In the genomic region with DNA sequence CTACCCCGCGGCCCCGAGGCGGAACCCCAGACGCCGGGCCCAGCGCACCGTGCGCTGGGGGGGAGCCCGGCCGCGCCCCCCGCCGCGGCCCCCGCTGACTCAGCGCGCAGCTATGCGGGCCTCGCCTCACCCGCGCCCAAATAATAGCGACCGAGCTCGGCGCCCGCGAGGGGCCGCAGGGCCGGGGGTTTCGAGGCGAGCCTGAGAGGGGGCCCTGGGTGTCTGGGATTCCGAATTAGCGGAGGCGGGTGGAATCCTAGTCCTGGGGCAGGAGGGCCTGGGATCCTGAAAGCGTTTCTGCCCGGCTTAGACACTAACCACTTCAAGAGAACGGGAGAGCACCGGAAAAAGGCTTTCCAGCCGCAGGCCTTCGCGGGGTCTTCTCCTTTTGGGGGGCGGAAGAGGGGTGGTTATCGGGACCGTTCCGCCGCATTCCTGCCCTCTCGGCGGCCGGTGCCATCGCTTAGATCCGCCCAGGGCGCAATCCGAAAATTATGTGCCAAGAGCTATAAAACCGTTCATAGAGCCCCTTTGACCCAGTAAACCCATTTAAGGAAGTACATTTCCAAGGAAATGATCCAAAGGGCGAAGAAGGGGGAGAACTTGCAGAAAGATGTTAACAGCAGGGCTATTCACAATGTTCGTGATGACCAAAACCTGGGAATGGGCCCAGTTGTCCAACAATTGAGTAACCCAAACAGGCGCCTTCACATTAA, we compare ENCODE assay signal across 1 cellular context.
TF ChIP-seq lines count a peak whose summit lies in the region.

No MANE protein-coding gene starts in this region.

TF ChIP-seq in HepG2, 621 proteins besides CTCF, POLR2A, EP300 and RAD21 (continued from another document and continues in another):
- TF ChIP-seq, protein P1, sequence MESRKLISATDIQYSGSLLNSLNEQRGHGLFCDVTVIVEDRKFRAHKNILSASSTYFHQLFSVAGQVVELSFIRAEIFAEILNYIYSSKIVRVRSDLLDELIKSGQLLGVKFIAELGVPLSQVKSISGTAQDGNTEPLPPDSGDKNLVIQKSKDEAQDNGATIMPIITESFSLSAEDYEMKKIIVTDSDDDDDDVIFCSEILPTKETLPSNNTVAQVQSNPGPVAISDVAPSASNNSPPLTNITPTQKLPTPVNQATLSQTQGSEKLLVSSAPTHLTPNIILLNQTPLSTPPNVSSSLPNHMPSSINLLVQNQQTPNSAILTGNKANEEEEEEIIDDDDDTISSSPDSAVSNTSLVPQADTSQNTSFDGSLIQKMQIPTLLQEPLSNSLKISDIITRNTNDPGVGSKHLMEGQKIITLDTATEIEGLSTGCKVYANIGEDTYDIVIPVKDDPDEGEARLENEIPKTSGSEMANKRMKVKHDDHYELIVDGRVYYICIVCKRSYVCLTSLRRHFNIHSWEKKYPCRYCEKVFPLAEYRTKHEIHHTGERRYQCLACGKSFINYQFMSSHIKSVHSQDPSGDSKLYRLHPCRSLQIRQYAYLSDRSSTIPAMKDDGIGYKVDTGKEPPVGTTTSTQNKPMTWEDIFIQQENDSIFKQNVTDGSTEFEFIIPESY (CRISPR knock-in tag; IDR thresholded peaks at IDR 0.05): no peak
- TF ChIP-seq TBX3 (IDR thresholded peaks at IDR 0.05; ENCODE audit: borderline replicate concordance) (no peak), ZNF557 (CRISPR knock-in tag; IDR thresholded peaks at IDR 0.05) (no peak), CBFB (CRISPR knock-in tag; IDR thresholded peaks at IDR 0.05) (no peak; the same call in 1 of the 2 replicates), FOSL2 (CRISPR knock-in tag; IDR thresholded peaks at IDR 0.05) (peak; percentile 94), NFKB2 (CRISPR knock-in tag; IDR thresholded peaks at IDR 0.05; ENCODE audit: borderline replicate concordance) (no peak; the same call in 1 of the 2 replicates), MXI1 (IDR thresholded peaks at IDR 0.05; ENCODE audit: borderline replicate concordance, low read depth, low read length) (0 out of 3 replicates have a peak, but pooled peaks have one; percentile 21), DMAP1 (CRISPR knock-in tag; IDR thresholded peaks at IDR 0.05) (no peak; the same call in 1 of the 2 replicates), ZNF337 (CRISPR knock-in tag; IDR thresholded peaks at IDR 0.05; ENCODE audit: borderline replicate concordance, low read depth) (no peak), SIX4 (CRISPR knock-in tag; IDR thresholded peaks at IDR 0.05) (no peak), MED13 (CRISPR knock-in tag; IDR thresholded peaks at IDR 0.05) (peak; percentile 48; the same call in 1 of the 2 replicates), ZNF790 (CRISPR knock-in tag; IDR thresholded peaks at IDR 0.05; ENCODE audit: borderline replicate concordance) (no peak; the same call in 1 of the 2 replicates), SNAI1 (CRISPR knock-in tag; IDR thresholded peaks at IDR 0.05; ENCODE audit: borderline replicate concordance) (no peak), ZNF44 (CRISPR knock-in tag; IDR thresholded peaks at IDR 0.05) (no peak), ZNF251 (CRISPR knock-in tag; IDR thresholded peaks at IDR 0.05) (peak; percentile 66; the same call in 1 of the 2 replicates), ZNF724P (CRISPR knock-in tag; IDR thresholded peaks at IDR 0.05; ENCODE audit: borderline replicate concordance) (peak; percentile 86; the same call in 1 of the 2 replicates), ZNF878 (CRISPR knock-in tag; IDR thresholded peaks at IDR 0.05) (no peak), ZNF614 (CRISPR knock-in tag; IDR thresholded peaks at IDR 0.05; ENCODE audit: borderline replicate concordance) (no peak), MZF1 (CRISPR knock-in tag; IDR thresholded peaks at IDR 0.05; ENCODE audit: borderline replicate concordance) (no peak), BHLHE40 (IDR thresholded peaks at IDR 0.05; ENCODE audit: low read length) (no peak), ZNF263 (CRISPR knock-in tag; IDR thresholded peaks at IDR 0.05) (0 out of 2 replicates have a peak, but pooled peaks have one; percentile 3), SRF (IDR thresholded peaks at IDR 0.05; ENCODE audit: low read depth, low read length) (peak; percentile 81), FOXK1 (CRISPR knock-in tag; IDR thresholded peaks at IDR 0.05; ENCODE audit: borderline replicate concordance, low read depth) (no peak), MIER3 (CRISPR knock-in tag; IDR thresholded peaks at IDR 0.05; ENCODE audit: borderline replicate concordance) (no peak), GATAD1 (CRISPR knock-in tag; IDR thresholded peaks at IDR 0.05) (no peak; the same call in 1 of the 2 replicates), ZNF136 (CRISPR knock-in tag; IDR thresholded peaks at IDR 0.05; ENCODE audit: low read depth) (peak; percentile 84; the same call in 1 of the 2 replicates), STAT5B (CRISPR knock-in tag; IDR thresholded peaks at IDR 0.05) (no peak), ZNF230 (CRISPR knock-in tag; IDR thresholded peaks at IDR 0.05) (peak; percentile 51; the same call in 1 of the 2 replicates), TCF12 (IDR thresholded peaks at IDR 0.05) (no peak), TCF12 (CRISPR knock-in tag; IDR thresholded peaks at IDR 0.05) (no peak)
- TF ChIP-seq, protein P2, sequence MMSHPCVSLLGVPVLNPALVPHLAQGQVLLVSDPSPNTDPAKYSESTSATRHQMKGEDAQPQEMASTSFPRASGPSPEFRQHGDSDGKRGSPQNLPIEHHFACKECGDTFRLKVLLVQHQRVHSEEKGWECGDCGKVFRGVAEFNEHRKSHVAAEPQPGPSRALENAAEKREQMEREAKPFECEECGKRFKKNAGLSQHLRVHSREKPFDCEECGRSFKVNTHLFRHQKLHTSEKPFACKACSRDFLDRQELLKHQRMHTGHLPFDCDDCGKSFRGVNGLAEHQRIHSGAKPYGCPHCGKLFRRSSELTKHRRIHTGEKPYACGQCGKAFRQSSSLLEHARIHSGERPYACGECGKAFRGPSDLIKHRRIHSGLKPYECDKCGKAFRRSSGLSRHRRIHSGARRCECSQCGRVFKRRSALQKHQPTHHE (CRISPR knock-in tag; IDR thresholded peaks at IDR 0.05; ENCODE audit: borderline replicate concordance): peak; percentile 48; the same call in 1 of the 2 replicates
- TF ChIP-seq, protein P3, sequence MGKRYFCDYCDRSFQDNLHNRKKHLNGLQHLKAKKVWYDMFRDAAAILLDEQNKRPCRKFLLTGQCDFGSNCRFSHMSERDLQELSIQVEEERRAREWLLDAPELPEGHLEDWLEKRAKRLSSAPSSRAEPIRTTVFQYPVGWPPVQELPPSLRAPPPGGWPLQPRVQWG (CRISPR knock-in tag; IDR thresholded peaks at IDR 0.05; ENCODE audit: borderline replicate concordance, low read depth): no peak
- TF ChIP-seq, protein P4, sequence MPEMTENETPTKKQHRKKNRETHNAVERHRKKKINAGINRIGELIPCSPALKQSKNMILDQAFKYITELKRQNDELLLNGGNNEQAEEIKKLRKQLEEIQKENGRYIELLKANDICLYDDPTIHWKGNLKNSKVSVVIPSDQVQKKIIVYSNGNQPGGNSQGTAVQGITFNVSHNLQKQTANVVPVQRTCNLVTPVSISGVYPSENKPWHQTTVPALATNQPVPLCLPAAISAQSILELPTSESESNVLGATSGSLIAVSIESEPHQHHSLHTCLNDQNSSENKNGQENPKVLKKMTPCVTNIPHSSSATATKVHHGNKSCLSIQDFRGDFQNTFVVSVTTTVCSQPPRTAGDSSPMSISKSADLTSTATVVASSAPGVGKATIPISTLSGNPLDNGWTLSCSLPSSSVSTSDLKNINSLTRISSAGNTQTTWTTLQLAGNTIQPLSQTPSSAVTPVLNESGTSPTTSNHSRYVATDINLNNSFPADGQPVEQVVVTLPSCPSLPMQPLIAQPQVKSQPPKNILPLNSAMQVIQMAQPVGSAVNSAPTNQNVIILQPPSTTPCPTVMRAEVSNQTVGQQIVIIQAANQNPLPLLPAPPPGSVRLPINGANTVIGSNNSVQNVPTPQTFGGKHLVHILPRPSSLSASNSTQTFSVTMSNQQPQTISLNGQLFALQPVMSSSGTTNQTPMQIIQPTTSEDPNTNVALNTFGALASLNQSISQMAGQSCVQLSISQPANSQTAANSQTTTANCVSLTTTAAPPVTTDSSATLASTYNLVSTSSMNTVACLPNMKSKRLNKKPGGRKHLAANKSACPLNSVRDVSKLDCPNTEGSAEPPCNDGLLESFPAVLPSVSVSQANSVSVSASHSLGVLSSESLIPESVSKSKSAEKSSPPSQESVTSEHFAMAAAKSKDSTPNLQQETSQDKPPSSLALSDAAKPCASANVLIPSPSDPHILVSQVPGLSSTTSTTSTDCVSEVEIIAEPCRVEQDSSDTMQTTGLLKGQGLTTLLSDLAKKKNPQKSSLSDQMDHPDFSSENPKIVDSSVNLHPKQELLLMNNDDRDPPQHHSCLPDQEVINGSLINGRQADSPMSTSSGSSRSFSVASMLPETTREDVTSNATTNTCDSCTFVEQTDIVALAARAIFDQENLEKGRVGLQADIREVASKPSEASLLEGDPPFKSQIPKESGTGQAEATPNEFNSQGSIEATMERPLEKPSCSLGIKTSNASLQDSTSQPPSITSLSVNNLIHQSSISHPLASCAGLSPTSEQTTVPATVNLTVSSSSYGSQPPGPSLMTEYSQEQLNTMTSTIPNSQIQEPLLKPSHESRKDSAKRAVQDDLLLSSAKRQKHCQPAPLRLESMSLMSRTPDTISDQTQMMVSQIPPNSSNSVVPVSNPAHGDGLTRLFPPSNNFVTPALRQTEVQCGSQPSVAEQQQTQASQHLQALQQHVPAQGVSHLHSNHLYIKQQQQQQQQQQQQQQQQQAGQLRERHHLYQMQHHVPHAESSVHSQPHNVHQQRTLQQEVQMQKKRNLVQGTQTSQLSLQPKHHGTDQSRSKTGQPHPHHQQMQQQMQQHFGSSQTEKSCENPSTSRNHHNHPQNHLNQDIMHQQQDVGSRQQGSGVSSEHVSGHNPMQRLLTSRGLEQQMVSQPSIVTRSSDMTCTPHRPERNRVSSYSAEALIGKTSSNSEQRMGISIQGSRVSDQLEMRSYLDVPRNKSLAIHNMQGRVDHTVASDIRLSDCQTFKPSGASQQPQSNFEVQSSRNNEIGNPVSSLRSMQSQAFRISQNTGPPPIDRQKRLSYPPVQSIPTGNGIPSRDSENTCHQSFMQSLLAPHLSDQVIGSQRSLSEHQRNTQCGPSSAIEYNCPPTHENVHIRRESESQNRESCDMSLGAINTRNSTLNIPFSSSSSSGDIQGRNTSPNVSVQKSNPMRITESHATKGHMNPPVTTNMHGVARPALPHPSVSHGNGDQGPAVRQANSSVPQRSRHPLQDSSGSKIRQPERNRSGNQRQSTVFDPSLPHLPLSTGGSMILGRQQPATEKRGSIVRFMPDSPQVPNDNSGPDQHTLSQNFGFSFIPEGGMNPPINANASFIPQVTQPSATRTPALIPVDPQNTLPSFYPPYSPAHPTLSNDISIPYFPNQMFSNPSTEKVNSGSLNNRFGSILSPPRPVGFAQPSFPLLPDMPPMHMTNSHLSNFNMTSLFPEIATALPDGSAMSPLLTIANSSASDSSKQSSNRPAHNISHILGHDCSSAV (CRISPR knock-in tag; IDR thresholded peaks at IDR 0.05; ENCODE audit: borderline replicate concordance): no peak
- TF ChIP-seq, protein P5, sequence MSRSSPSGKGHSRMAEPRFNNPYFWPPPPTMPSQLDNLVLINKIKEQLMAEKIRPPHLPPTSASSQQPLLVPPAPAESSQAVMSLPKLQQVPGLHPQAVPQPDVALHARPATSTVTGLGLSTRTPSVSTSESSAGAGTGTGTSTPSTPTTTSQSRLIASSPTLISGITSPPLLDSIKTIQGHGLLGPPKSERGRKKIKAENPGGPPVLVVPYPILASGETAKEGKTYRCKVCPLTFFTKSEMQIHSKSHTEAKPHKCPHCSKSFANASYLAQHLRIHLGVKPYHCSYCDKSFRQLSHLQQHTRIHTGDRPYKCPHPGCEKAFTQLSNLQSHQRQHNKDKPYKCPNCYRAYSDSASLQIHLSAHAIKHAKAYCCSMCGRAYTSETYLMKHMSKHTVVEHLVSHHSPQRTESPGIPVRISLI (CRISPR knock-in tag; IDR thresholded peaks at IDR 0.05; ENCODE audit: borderline replicate concordance): peak; percentile 14; the same call in 1 of the 2 replicates
- TF ChIP-seq, protein P6, sequence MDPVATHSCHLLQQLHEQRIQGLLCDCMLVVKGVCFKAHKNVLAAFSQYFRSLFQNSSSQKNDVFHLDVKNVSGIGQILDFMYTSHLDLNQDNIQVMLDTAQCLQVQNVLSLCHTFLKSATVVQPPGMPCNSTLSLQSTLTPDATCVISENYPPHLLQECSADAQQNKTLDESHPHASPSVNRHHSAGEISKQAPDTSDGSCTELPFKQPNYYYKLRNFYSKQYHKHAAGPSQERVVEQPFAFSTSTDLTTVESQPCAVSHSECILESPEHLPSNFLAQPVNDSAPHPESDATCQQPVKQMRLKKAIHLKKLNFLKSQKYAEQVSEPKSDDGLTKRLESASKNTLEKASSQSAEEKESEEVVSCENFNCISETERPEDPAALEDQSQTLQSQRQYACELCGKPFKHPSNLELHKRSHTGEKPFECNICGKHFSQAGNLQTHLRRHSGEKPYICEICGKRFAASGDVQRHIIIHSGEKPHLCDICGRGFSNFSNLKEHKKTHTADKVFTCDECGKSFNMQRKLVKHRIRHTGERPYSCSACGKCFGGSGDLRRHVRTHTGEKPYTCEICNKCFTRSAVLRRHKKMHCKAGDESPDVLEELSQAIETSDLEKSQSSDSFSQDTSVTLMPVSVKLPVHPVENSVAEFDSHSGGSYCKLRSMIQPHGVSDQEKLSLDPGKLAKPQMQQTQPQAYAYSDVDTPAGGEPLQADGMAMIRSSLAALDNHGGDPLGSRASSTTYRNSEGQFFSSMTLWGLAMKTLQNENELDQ (CRISPR knock-in tag; IDR thresholded peaks at IDR 0.05; ENCODE audit: borderline replicate concordance): no peak
- TF ChIP-seq, protein P7, sequence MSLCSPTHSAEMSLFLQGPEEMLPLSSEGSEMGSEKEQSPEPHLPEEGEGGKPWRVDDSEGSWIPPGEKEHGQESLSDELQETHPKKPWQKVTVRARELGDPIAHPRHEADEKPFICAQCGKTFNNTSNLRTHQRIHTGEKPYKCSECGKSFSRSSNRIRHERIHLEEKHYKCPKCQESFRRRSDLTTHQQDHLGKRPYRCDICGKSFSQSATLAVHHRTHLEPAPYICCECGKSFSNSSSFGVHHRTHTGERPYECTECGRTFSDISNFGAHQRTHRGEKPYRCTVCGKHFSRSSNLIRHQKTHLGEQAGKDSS (CRISPR knock-in tag; IDR thresholded peaks at IDR 0.05; ENCODE audit: borderline replicate concordance, low read depth): no peak
- TF ChIP-seq, protein P8, sequence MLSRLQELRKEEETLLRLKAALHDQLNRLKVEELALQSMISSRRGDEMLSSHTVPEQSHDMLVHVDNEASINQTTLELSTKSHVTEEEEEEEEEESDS (CRISPR knock-in tag; IDR thresholded peaks at IDR 0.05; ENCODE audit: borderline replicate concordance): no peak
- TF ChIP-seq, protein P9, sequence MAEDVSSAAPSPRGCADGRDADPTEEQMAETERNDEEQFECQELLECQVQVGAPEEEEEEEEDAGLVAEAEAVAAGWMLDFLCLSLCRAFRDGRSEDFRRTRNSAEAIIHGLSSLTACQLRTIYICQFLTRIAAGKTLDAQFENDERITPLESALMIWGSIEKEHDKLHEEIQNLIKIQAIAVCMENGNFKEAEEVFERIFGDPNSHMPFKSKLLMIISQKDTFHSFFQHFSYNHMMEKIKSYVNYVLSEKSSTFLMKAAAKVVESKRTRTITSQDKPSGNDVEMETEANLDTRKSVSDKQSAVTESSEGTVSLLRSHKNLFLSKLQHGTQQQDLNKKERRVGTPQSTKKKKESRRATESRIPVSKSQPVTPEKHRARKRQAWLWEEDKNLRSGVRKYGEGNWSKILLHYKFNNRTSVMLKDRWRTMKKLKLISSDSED (CRISPR knock-in tag; IDR thresholded peaks at IDR 0.05): peak; percentile 77; the same call in 1 of the 2 replicates
